Comparison of ENCODE assay signal across 8 cellular contexts in the genomic region with DNA sequence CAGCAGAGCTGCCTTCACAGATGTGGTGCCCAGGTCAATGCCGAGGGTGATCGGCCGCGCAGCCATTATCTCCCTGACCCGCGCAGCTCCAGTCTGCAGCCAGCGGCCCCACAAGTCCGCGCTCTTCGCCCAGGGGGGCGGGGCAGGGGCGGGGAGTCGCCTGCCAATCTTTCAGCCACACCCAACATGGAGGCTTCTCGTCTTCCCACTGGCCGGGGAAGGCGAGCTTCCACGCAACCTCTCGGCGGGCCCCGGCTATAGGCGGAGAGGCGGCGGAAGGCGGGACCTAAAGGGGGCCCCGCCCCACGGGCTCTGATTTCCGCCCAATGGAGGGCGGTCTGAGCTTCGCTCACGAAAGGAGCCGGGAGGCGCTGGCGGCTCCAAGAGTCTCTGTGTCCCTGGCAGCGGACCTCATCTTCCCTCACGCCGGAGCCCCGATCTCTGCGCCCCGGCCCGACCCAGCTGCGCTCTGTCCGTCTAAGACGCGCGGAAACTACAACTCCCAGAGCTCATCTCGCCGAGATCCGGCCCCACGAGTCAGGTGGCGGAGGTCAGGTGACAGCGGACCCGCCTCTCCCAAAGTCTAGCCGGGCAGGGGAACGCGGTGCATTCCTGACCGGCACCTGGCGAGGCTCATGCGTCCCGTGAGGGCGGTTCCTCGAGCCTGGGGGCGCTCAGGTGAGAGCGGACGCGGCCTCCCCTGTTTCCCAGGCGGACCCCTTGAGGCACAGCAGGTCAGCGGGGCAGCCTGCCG. TPM values are rescaled to one million over a fixed set of nuclear protein-coding genes. Genes with fewer than 3 reads are reported as not detected.
A peak's percentile ranks its signal among the peaks of the same experiment; 100 is the strongest.
DNase-seq lines count a peak whose midpoint lies in the region; ATAC-seq lines count a peak whose summit lies in the region.

A gene (plus strand): TSS at position 607 of the 754 bp plus-strand sequence. CDS start 3,447 bp downstream, outside the sequence.
A gene with protein sequence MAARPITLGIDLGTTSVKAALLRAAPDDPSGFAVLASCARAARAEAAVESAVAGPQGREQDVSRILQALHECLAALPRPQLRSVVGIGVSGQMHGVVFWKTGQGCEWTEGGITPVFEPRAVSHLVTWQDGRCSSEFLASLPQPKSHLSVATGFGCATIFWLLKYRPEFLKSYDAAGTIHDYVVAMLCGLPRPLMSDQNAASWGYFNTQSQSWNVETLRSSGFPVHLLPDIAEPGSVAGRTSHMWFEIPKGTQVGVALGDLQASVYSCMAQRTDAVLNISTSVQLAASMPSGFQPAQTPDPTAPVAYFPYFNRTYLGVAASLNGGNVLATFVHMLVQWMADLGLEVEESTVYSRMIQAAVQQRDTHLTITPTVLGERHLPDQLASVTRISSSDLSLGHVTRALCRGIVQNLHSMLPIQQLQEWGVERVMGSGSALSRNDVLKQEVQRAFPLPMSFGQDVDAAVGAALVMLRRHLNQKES (minus strand): TSS at position 97 of the 754 bp plus-strand sequence. CDS start 31 bp downstream, at position 66.

- peak within 1 kb of the TSS; percentile 78 to 98 (median 94) for H3K4me2 ChIP-seq in BLaER1 treated with 17β-estradiol and CSF1 and Interleukin-3, amounts not matched to agents 10 nM and 100 nM

- peaks cover 0 to 36% (median 22%) of the 10 kb centered on the region in 11 experiments; a peak in 15 of 22 replicates for H3K36me3 ChIP-seq in BLaER1 treated with 17β-estradiol and CSF1 and Interleukin-3, amounts not matched to agents 10 nM and 100 nM

- peak within 1 kb of the TSS; percentile 77 to 99 (median 94) for H3K4me3 ChIP-seq in BLaER1 treated with 17β-estradiol and CSF1 and Interleukin-3, amounts not matched to agents 10 nM and 100 nM

- peaks cover 0 to 20% (median 0%) of the 10 kb centered on the region in 11 experiments; a peak in 7 of 22 replicates for H4K20me1 ChIP-seq in BLaER1 treated with 17β-estradiol and CSF1 and Interleukin-3, amounts not matched to agents 10 nM and 100 nM

- H3K9ac ChIP-seq in BLaER1 treated with 17β-estradiol and CSF1 and Interleukin-3, amounts not matched to agents 10 nM and 100 nM = peak within 1 kb of the TSS; percentile 90 to 100 (median 94)

- no peaks in the 10 kb centered on the region; a peak in 3 of 22 replicates for H3K9me3 ChIP-seq in BLaER1 treated with 17β-estradiol and CSF1 and Interleukin-3, amounts not matched to agents 10 nM and 100 nM (replicated peaks in 1 of 11)

- peaks cover 61 to 83% (median 77%) of the 10 kb centered on the region in 10 experiments for H3K4me1 ChIP-seq in BLaER1 treated with 17β-estradiol and CSF1 and Interleukin-3, amounts not matched to agents 10 nM and 100 nM

- H3K27ac ChIP-seq in BLaER1 treated with 17β-estradiol and CSF1 and Interleukin-3, amounts not matched to agents 10 nM and 100 nM = peak within 1 kb of the TSS; percentile 94 to 100 (median 97)

- ATAC-seq in GM19351 (IDR thresholded peaks at IDR 0.05; ENCODE audit: unreplicated experiment) = peak; percentile 90
- peak; percentile 95 for ATAC-seq in HG03521 (IDR thresholded peaks at IDR 0.05; ENCODE audit: unreplicated experiment)
- peak; percentile 89 for ATAC-seq in left lobe of liver

- peak; percentile 99 for DNase-seq in NCI-H748 (lab: John Stamatoyannopoulos, UW; ENCODE audit: unreplicated experiment)
- DNase-seq in activated CD4-positive, alpha-beta T cell treated with anti-CD3 and anti-CD28 coated beads, Interleukin-2, amount 50 U/mL, for 1 hour = peak; percentile 91
- peak; percentile 96 for DNase-seq in dedifferentiated amniotic fluid mesenchymal stem cell (ENCODE audit: extremely low spot score)
- DNase-seq in left lobe of liver (ENCODE audit: low spot score) = peak; percentile 98
- DNase-seq in stimulated activated CD4-positive, alpha-beta T cell treated with anti-CD3 and anti-CD28 coated beads, Interleukin-2, amount 100 ng/mL, for 4 hours (ENCODE audit: low read depth) = peak; percentile 91

- no peaks in the 10 kb centered on the region for H3K27me3 ChIP-seq in BLaER1 treated with 17β-estradiol and CSF1 and Interleukin-3, amounts not matched to agents 10 nM and 100 nM

RNA-seq across cellular contexts. Expression of the first gene that starts in this region (rescaled TPM):
- 8.7 TPM for total RNA-seq in left lobe of liver

RNA-seq across cellular contexts. Expression of the second gene that starts in this region (rescaled TPM):
- total RNA-seq in left lobe of liver = 26.9 TPM

Comparison
In these comparisons a context has a peak if more than half of its experiments do, and no peak if none do; other contexts are left out.
1. Peak in every context shown above with its lines: DNase-seq, ATAC-seq, H3K4me3 ChIP-seq and H3K27ac ChIP-seq.